Comparison of ENCODE assay signal across 1 cellular context in the genomic region with DNA sequence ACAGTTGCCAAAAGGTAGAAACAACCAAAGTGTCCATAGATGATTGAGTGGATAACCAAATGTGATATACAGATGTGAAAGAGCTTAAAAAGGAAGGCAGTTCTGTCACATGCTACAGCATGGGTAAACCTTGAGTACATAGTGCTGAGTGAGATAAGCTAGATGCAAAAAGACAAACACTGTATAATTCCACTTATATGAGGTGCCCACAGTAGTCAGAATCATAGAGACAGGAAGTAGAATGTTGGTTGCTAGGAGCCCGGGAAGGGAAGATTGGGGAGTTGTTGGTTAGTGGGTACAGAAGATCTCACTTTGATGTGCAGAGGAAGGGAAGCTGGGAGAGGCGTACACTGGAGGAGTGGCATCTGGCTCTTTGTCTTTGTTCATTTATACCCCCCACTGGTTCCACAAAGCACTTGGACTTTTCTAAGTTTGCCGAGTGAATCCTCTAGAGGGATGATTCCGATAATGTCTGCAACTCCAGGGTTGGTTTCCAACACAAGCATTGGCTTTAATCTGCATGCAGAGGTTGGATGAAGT.
TF ChIP-seq lines count a peak whose summit lies in the region.

No MANE protein-coding gene starts in this region.

TF ChIP-seq in HepG2, 621 proteins besides CTCF, POLR2A, EP300 and RAD21 (continues in another document):
- TF ChIP-seq, protein P1, sequence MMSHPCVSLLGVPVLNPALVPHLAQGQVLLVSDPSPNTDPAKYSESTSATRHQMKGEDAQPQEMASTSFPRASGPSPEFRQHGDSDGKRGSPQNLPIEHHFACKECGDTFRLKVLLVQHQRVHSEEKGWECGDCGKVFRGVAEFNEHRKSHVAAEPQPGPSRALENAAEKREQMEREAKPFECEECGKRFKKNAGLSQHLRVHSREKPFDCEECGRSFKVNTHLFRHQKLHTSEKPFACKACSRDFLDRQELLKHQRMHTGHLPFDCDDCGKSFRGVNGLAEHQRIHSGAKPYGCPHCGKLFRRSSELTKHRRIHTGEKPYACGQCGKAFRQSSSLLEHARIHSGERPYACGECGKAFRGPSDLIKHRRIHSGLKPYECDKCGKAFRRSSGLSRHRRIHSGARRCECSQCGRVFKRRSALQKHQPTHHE (CRISPR knock-in tag; IDR thresholded peaks at IDR 0.05; ENCODE audit: borderline replicate concordance), result no peak
- TF ChIP-seq HES4 (CRISPR knock-in tag; IDR thresholded peaks at IDR 0.05; ENCODE audit: borderline replicate concordance), result no peak
- TF ChIP-seq, protein P2, sequence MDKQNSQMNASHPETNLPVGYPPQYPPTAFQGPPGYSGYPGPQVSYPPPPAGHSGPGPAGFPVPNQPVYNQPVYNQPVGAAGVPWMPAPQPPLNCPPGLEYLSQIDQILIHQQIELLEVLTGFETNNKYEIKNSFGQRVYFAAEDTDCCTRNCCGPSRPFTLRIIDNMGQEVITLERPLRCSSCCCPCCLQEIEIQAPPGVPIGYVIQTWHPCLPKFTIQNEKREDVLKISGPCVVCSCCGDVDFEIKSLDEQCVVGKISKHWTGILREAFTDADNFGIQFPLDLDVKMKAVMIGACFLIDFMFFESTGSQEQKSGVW (CRISPR knock-in tag; IDR thresholded peaks at IDR 0.05; ENCODE audit: borderline replicate concordance), result no peak
- no peak for TF ChIP-seq FOXA1 (IDR thresholded peaks at IDR 0.05)
- peak; percentile 65 for TF ChIP-seq FOXA1 (CRISPR knock-in tag; IDR thresholded peaks at IDR 0.05)
- TF ChIP-seq, protein P3, sequence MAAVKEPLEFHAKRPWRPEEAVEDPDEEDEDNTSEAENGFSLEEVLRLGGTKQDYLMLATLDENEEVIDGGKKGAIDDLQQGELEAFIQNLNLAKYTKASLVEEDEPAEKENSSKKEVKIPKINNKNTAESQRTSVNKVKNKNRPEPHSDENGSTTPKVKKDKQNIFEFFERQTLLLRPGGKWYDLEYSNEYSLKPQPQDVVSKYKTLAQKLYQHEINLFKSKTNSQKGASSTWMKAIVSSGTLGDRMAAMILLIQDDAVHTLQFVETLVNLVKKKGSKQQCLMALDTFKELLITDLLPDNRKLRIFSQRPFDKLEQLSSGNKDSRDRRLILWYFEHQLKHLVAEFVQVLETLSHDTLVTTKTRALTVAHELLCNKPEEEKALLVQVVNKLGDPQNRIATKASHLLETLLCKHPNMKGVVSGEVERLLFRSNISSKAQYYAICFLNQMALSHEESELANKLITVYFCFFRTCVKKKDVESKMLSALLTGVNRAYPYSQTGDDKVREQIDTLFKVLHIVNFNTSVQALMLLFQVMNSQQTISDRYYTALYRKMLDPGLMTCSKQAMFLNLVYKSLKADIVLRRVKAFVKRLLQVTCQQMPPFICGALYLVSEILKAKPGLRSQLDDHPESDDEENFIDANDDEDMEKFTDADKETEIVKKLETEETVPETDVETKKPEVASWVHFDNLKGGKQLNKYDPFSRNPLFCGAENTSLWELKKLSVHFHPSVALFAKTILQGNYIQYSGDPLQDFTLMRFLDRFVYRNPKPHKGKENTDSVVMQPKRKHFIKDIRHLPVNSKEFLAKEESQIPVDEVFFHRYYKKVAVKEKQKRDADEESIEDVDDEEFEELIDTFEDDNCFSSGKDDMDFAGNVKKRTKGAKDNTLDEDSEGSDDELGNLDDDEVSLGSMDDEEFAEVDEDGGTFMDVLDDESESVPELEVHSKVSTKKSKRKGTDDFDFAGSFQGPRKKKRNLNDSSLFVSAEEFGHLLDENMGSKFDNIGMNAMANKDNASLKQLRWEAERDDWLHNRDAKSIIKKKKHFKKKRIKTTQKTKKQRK (IDR thresholded peaks at IDR 0.05; ENCODE audit: low read length), result no peak
- peak; percentile 63; the same call in 1 of the 2 replicates for TF ChIP-seq MED13 (CRISPR knock-in tag; IDR thresholded peaks at IDR 0.05)
- TF ChIP-seq HNF4A (CRISPR knock-in tag; IDR thresholded peaks at IDR 0.05), result peak; percentile 6; the same call in 1 of the 2 replicates
- TF ChIP-seq LCORL (IDR thresholded peaks at IDR 0.05), result no peak
- TF ChIP-seq LCORL (CRISPR knock-in tag; IDR thresholded peaks at IDR 0.05), result no peak
- no peak for TF ChIP-seq CAMTA2 (CRISPR knock-in tag; IDR thresholded peaks at IDR 0.05; ENCODE audit: borderline replicate concordance)
- no peak for TF ChIP-seq ZFP41 (CRISPR knock-in tag; IDR thresholded peaks at IDR 0.05; ENCODE audit: borderline replicate concordance)
- TF ChIP-seq, protein P4, sequence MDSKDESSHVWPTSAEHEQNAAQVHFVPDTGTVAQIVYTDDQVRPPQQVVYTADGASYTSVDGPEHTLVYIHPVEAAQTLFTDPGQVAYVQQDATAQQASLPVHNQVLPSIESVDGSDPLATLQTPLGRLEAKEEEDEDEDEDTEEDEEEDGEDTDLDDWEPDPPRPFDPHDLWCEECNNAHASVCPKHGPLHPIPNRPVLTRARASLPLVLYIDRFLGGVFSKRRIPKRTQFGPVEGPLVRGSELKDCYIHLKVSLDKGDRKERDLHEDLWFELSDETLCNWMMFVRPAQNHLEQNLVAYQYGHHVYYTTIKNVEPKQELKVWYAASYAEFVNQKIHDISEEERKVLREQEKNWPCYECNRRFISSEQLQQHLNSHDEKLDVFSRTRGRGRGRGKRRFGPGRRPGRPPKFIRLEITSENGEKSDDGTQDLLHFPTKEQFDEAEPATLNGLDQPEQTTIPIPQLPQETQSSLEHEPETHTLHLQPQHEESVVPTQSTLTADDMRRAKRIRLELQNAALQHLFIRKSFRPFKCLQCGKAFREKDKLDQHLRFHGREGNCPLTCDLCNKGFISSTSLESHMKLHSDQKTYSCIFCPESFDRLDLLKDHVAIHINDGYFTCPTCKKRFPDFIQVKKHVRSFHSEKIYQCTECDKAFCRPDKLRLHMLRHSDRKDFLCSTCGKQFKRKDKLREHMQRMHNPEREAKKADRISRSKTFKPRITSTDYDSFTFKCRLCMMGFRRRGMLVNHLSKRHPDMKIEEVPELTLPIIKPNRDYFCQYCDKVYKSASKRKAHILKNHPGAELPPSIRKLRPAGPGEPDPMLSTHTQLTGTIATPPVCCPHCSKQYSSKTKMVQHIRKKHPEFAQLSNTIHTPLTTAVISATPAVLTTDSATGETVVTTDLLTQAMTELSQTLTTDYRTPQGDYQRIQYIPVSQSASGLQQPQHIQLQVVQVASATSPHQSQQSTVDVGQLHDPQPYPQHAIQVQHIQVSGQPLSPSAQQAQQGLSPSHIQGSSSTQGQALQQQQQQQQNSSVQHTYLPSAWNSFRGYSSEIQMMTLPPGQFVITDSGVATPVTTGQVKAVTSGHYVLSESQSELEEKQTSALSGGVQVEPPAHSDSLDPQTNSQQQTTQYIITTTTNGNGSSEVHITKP (CRISPR knock-in tag; IDR thresholded peaks at IDR 0.05; ENCODE audit: low read depth), result peak; percentile 88
- TF ChIP-seq ZNF180 (CRISPR knock-in tag; IDR thresholded peaks at IDR 0.05; ENCODE audit: borderline replicate concordance, low read depth), result no peak
- TF ChIP-seq, protein P5, sequence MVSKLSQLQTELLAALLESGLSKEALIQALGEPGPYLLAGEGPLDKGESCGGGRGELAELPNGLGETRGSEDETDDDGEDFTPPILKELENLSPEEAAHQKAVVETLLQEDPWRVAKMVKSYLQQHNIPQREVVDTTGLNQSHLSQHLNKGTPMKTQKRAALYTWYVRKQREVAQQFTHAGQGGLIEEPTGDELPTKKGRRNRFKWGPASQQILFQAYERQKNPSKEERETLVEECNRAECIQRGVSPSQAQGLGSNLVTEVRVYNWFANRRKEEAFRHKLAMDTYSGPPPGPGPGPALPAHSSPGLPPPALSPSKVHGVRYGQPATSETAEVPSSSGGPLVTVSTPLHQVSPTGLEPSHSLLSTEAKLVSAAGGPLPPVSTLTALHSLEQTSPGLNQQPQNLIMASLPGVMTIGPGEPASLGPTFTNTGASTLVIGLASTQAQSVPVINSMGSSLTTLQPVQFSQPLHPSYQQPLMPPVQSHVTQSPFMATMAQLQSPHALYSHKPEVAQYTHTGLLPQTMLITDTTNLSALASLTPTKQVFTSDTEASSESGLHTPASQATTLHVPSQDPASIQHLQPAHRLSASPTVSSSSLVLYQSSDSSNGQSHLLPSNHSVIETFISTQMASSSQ (IDR thresholded peaks at IDR 0.05; ENCODE audit: low read depth), result no peak
- TF ChIP-seq, protein P5 (CRISPR knock-in tag; IDR thresholded peaks at IDR 0.05; ENCODE audit: borderline replicate concordance), result peak; percentile 41; the same call in 1 of the 2 replicates
- TF ChIP-seq ETV5 (CRISPR knock-in tag; IDR thresholded peaks at IDR 0.05; ENCODE audit: borderline replicate concordance), result peak; percentile 65; the same call in 1 of the 2 replicates
- peak; percentile 31; the same call in 1 of the 2 replicates for TF ChIP-seq FOSL2 (CRISPR knock-in tag; IDR thresholded peaks at IDR 0.05)
- 0 out of 2 replicates have a peak, but pooled peaks have one; percentile 42 for TF ChIP-seq SSRP1 (CRISPR knock-in tag; IDR thresholded peaks at IDR 0.05)
- TF ChIP-seq KAT2B (IDR thresholded peaks at IDR 0.05; ENCODE audit: borderline replicate concordance, low read depth, low read length), result no peak
- TF ChIP-seq SAP130 (CRISPR knock-in tag; IDR thresholded peaks at IDR 0.05; ENCODE audit: low read depth), result peak; percentile 30
- TF ChIP-seq, protein P6, sequence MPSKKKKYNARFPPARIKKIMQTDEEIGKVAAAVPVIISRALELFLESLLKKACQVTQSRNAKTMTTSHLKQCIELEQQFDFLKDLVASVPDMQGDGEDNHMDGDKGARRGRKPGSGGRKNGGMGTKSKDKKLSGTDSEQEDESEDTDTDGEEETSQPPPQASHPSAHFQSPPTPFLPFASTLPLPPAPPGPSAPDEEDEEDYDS (CRISPR knock-in tag; IDR thresholded peaks at IDR 0.05), result peak; percentile 20; the same call in 1 of the 2 replicates
- peak; percentile 31; the same call in 1 of the 2 replicates for TF ChIP-seq PHF21A (CRISPR knock-in tag; IDR thresholded peaks at IDR 0.05)
- 0 out of 2 replicates have a peak, but pooled peaks have one; percentile 38 for TF ChIP-seq ZNF136 (CRISPR knock-in tag; IDR thresholded peaks at IDR 0.05; ENCODE audit: low read depth)
- 0 out of 2 replicates have a peak, but pooled peaks have one; percentile 47 for TF ChIP-seq HDAC2 (CRISPR knock-in tag; IDR thresholded peaks at IDR 0.05)
- TF ChIP-seq, protein P7, sequence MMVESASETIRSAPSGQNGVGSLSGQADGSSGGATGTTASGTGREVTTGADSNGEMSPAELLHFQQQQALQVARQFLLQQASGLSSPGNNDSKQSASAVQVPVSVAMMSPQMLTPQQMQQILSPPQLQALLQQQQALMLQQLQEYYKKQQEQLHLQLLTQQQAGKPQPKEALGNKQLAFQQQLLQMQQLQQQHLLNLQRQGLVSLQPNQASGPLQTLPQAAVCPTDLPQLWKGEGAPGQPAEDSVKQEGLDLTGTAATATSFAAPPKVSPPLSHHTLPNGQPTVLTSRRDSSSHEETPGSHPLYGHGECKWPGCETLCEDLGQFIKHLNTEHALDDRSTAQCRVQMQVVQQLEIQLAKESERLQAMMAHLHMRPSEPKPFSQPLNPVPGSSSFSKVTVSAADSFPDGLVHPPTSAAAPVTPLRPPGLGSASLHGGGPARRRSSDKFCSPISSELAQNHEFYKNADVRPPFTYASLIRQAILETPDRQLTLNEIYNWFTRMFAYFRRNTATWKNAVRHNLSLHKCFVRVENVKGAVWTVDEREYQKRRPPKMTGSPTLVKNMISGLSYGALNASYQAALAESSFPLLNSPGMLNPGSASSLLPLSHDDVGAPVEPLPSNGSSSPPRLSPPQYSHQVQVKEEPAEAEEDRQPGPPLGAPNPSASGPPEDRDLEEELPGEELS (CRISPR knock-in tag; IDR thresholded peaks at IDR 0.05), result peak; percentile 66; the same call in 1 of the 2 replicates
- TF ChIP-seq, protein P8, sequence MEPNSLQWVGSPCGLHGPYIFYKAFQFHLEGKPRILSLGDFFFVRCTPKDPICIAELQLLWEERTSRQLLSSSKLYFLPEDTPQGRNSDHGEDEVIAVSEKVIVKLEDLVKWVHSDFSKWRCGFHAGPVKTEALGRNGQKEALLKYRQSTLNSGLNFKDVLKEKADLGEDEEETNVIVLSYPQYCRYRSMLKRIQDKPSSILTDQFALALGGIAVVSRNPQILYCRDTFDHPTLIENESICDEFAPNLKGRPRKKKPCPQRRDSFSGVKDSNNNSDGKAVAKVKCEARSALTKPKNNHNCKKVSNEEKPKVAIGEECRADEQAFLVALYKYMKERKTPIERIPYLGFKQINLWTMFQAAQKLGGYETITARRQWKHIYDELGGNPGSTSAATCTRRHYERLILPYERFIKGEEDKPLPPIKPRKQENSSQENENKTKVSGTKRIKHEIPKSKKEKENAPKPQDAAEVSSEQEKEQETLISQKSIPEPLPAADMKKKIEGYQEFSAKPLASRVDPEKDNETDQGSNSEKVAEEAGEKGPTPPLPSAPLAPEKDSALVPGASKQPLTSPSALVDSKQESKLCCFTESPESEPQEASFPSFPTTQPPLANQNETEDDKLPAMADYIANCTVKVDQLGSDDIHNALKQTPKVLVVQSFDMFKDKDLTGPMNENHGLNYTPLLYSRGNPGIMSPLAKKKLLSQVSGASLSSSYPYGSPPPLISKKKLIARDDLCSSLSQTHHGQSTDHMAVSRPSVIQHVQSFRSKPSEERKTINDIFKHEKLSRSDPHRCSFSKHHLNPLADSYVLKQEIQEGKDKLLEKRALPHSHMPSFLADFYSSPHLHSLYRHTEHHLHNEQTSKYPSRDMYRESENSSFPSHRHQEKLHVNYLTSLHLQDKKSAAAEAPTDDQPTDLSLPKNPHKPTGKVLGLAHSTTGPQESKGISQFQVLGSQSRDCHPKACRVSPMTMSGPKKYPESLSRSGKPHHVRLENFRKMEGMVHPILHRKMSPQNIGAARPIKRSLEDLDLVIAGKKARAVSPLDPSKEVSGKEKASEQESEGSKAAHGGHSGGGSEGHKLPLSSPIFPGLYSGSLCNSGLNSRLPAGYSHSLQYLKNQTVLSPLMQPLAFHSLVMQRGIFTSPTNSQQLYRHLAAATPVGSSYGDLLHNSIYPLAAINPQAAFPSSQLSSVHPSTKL (CRISPR knock-in tag; IDR thresholded peaks at IDR 0.05), result peak; percentile 44; the same call in 1 of the 2 replicates
